ENCODE assay signal across 7 cellular contexts in genomic region chr2:5041501-5041900, GRCh38.
"Had no signal": no experiment of that assay in that cellular context is flagged by ENCODE, and none has a peak within 500 bp of the region (broad histone marks: within the 10 kb centered on the region; RNA-seq: fewer than 3 reads in every experiment).

No MANE protein-coding gene starts in this region.

- H3K4me1 Mint-ChIP-seq: GM23338, H9, IgD-negative memory B cell had no signal

- H2AFZ ChIP-seq: GM23338 had no signal

- H3K4me3 ChIP-seq: GM23338 had no signal

- H3K36me3 Mint-ChIP-seq: IgD-negative memory B cell had no signal

- ATAC-seq: GM23338 had no signal

- H3K4me2 ChIP-seq: GM23338 had no signal

- H3K27ac Mint-ChIP-seq: GM23338, H9, IgD-negative memory B cell had no signal

- H3K27me3 Mint-ChIP-seq: IgD-negative memory B cell had no signal

- FAIRE-seq: H1, H54, HTR-8/SVneo had no signal

- DNase-seq: H9, HCEC 1CT had no signal

- H3K9me3 Mint-ChIP-seq: H9 had no signal

- H3K4me3 Mint-ChIP-seq: GM23338, H9, IgD-negative memory B cell had no signal
